In genomic region chr7:206351-206750, GRCh38 we compare ENCODE assay signal across 1 cellular context. TPM values are rescaled to one million over a fixed set of nuclear protein-coding genes. Genes with fewer than 3 reads are reported as not detected.
"Had no signal": no experiment of that assay in that cellular context is flagged by ENCODE, and none has a peak within 500 bp of the region (broad histone marks: within the 10 kb centered on the region; RNA-seq: fewer than 3 reads in every experiment).

No MANE protein-coding gene starts in this region.

RNA-seq across cellular contexts. Expression of gene FAM20C, which starts 14.0 kb away (rescaled TPM):
- polyA plus RNA-seq: naive thymus-derived CD4-positive, alpha-beta T cell had no signal
